Comparison of ENCODE assay signal across 26 cellular contexts in genomic region chr17:9797965-9798364, GRCh38. TPM values are rescaled to one million over a fixed set of nuclear protein-coding genes. Genes with fewer than 3 reads are reported as not detected.
"Had no signal": no experiment of that assay in that cellular context is flagged by ENCODE, and none has a peak within 500 bp of the region (broad histone marks: within the 10 kb centered on the region; RNA-seq: fewer than 3 reads in every experiment).

No MANE protein-coding gene starts in this region.

- H3K4me1 Mint-ChIP-seq: naive thymus-derived CD4-positive, alpha-beta T cell; nephron progenitor cell had no signal

- H3K27ac ChIP-seq: heart right ventricle, neutrophil, psoas muscle, tibial artery, upper lobe of left lung, uterus had no signal

- H3K36me3 Mint-ChIP-seq: naive thymus-derived CD4-positive, alpha-beta T cell had no signal

- H3K27ac Mint-ChIP-seq: naive thymus-derived CD4-positive, alpha-beta T cell; nephron progenitor cell; stimulated activated naive CD8-positive, alpha-beta T cell treated with anti-CD3 and anti-CD28 coated beads, Interleukin-15, Interleukin-2, amounts not matched to agents 100 ng/mL and 50 ng/mL, for 24 hours had no signal

- H3K9me3 ChIP-seq: heart right ventricle, neutrophil, psoas muscle, tibial artery, upper lobe of left lung, uterus had no signal

- DNase-seq: dermis blood vessel endothelial cell; heart right ventricle; hypothalamus; kidney glomerular epithelial cell; mammary epithelial cell; naive thymus-derived CD4-positive, alpha-beta T cell; nephron progenitor cell; psoas muscle; stimulated activated CD4-positive, alpha-beta T cell treated with anti-CD3 and anti-CD28 coated beads, Interleukin-2, amount 100 ng/mL, for 48 hours; tibial artery; upper lobe of left lung; uterus had no signal

- H3K27me3 ChIP-seq: upper lobe of left lung, uterus had no signal

- H3K4me3 ChIP-seq: heart right ventricle, psoas muscle, tibial artery, upper lobe of left lung, uterus had no signal

- H3K36me3 ChIP-seq: heart right ventricle, neutrophil, tibial artery, upper lobe of left lung, uterus had no signal

- H3K4me3 Mint-ChIP-seq: naive thymus-derived CD4-positive, alpha-beta T cell; nephron progenitor cell; stimulated activated naive CD8-positive, alpha-beta T cell treated with anti-CD3 and anti-CD28 coated beads, Interleukin-15, Interleukin-2, amounts not matched to agents 100 ng/mL and 50 ng/mL, for 24 hours had no signal

- ATAC-seq: left lobe of liver; naive thymus-derived CD4-positive, alpha-beta T cell; psoas muscle had no signal

- FAIRE-seq: colon, frontal cortex, islet of Langerhans, small intestine had no signal

- H3K9me3 Mint-ChIP-seq: nephron progenitor cell; stimulated activated naive CD8-positive, alpha-beta T cell treated with anti-CD3 and anti-CD28 coated beads, Interleukin-15, Interleukin-2, amounts not matched to agents 100 ng/mL and 50 ng/mL, for 24 hours had no signal

- H3K4me1 ChIP-seq: psoas muscle, tibial artery, upper lobe of left lung, uterus had no signal

RNA-seq across cellular contexts. Expression of gene DHRS7C, which starts 6.6 kb away (rescaled TPM):
- total RNA-seq: dermis blood vessel endothelial cell; frontal cortex; glomerular endothelial cell; left lobe of liver; lower leg skin; mammary epithelial cell; mesenteric fat pad; mononuclear cell; naive thymus-derived CD4-positive, alpha-beta T cell; osteoblast; temporal lobe; upper lobe of left lung; uterus had no signal
- polyA plus RNA-seq: mammary epithelial cell; naive thymus-derived CD4-positive, alpha-beta T cell had no signal

RNA-seq across cellular contexts. Expression of gene GSG1L2, which starts 23.9 kb away (rescaled TPM):
- total RNA-seq: dermis blood vessel endothelial cell; frontal cortex; glomerular endothelial cell; heart right ventricle; left lobe of liver; lower leg skin; mammary epithelial cell; mesenteric fat pad; mononuclear cell; naive thymus-derived CD4-positive, alpha-beta T cell; osteoblast; psoas muscle; temporal lobe; upper lobe of left lung; uterus had no signal
- polyA plus RNA-seq: esophagus; heart right ventricle; mammary epithelial cell; naive thymus-derived CD4-positive, alpha-beta T cell; psoas muscle; small intestine had no signal

RNA-seq across cellular contexts. Expression of gene GLP2R, which starts 27.8 kb away (rescaled TPM):
- total RNA-seq: frontal cortex; glomerular endothelial cell; mononuclear cell; naive thymus-derived CD4-positive, alpha-beta T cell; osteoblast had no signal
- polyA plus RNA-seq: mammary epithelial cell; naive thymus-derived CD4-positive, alpha-beta T cell had no signal
